14 cellular contexts compared by ENCODE assay signal in the genomic region with DNA sequence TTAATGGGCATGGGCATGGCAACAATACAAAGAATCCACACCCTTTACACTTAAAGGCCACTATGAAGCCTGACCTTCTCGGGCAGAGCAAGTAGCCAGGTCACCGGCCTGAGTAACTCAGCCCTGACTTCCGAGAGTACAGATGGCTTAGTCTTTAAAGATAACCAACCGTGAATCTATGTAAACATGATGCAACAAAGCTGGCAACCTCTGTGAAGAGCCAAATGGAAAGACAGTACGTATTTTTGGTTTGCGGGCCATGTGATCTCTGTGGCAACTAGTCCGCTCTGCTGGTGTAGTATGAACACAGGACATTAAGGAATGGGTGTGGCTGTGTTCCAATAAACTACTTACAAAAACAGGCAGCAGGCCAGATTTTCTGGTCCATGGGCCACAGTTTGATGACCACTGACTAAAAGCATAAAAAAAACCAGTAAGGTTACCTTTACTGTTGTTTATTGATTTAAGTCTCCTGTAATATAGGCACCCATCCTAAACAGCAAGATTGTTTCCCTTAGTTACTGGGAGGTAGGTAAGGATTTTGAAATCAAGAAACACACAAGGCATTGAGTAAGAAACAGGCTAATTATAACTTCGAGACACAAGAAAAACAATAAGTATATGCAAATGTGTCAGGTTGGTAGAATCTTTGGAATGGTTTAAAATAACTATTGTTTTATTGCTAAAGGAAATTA. TPM values are rescaled to one million over a fixed set of nuclear protein-coding genes. Genes with fewer than 3 reads are reported as not detected.
A peak's percentile ranks its signal among the peaks of the same experiment; 100 is the strongest.
DNase-seq lines count a peak whose midpoint lies in the region; ATAC-seq and TF ChIP-seq lines count a peak whose summit lies in the region.
"Had no signal": no experiment of that assay in that cellular context is flagged by ENCODE, and none has a peak within 500 bp of the region (broad histone marks: within the 10 kb centered on the region; RNA-seq: fewer than 3 reads in every experiment).

No MANE protein-coding gene starts in this region.

- H3K9me2 ChIP-seq in PC-3 (replicated peaks; ENCODE audit: low read length): no peaks in the 10 kb centered on the region

- H2AFZ ChIP-seq in PC-3 (ENCODE audit: low read length): no peak overlapping the region

- H3K36me3 ChIP-seq in heart left ventricle (peaks cover 0 to 79% (median 38%) of the 10 kb centered on the region in 9 donors), left ventricle myocardium inferior (peaks cover 49% of the 10 kb centered on the region), PC-3 (ENCODE audit: low read depth, low read length) (peaks cover 50% of the 10 kb centered on the region), upper lobe of right lung (peaks cover 20% of the 10 kb centered on the region)

- H3K4me2 ChIP-seq in PC-3 (ENCODE audit: low read length): no peak overlapping the region

- DNase-seq in heart left ventricle (peak in 1 of 5 donors; percentile 14), left ventricle myocardium inferior (no peak), PC-3 (peak; percentile 36), kidney glomerular epithelial cell (lab: John Stamatoyannopoulos, UW) (peak; percentile 20), upper lobe of right lung (no peak), hepatic stellate cell (ENCODE audit: low spot score) (no peak)
- DNase-seq: midbrain, NCI-H1105, NCI-H510A treated with DMSO at 0.1 percent for 48 hours, nucleus accumbens, substantia nigra had no signal

- H3K4me3 ChIP-seq in heart left ventricle: no peak overlapping the region
- no peak overlapping the region for H3K4me3 ChIP-seq in left ventricle myocardium inferior
- no peak overlapping the region for H3K4me3 ChIP-seq in PC-3 (ENCODE audit: low read length)
- no peak overlapping the region for H3K4me3 ChIP-seq in upper lobe of right lung

- 50 to 75% (median 67%) methylated on average over 8 of the region's 8 CpGs for WGBS in heart left ventricle, 4 donors

- H3K27ac ChIP-seq in heart left ventricle (no peak overlapping the region), left ventricle myocardium inferior (replicated peaks) (no peak overlapping the region), PC-3 (ENCODE audit: low read length) (no peak overlapping the region), upper lobe of right lung (no peak overlapping the region)
- H3K27ac ChIP-seq: epithelial cell of prostate had no signal

- H3K4me1 ChIP-seq in heart left ventricle (peaks cover 0 to 30% (median 2%) of the 10 kb centered on the region in 12 donors), left ventricle myocardium inferior (peaks cover 15% of the 10 kb centered on the region), PC-3 (ENCODE audit: insufficient read depth, low read length) (peaks cover 8% of the 10 kb centered on the region), upper lobe of right lung (no peaks in the 10 kb centered on the region)

- no peaks in the 10 kb centered on the region for H3K9me3 ChIP-seq in heart left ventricle
- H3K9me3 ChIP-seq in left ventricle myocardium inferior (replicated peaks): no peaks in the 10 kb centered on the region
- no peaks in the 10 kb centered on the region for H3K9me3 ChIP-seq in PC-3 (ENCODE audit: low read length)
- no peaks in the 10 kb centered on the region for H3K9me3 ChIP-seq in upper lobe of right lung

- ATAC-seq in heart left ventricle (peak; percentile 37 to 75 (median 54)), PC-3 (no peak), upper lobe of right lung (peak; percentile 40), HG03108 (IDR thresholded peaks at IDR 0.05; ENCODE audit: unreplicated experiment) (no peak), HG03469 (IDR thresholded peaks at IDR 0.05; ENCODE audit: unreplicated experiment) (no peak)

- peaks cover 12% of the 10 kb centered on the region for H3K79me2 ChIP-seq in PC-3 (ENCODE audit: low read length)

- H3K27me3 ChIP-seq in heart left ventricle (no peaks in the 10 kb centered on the region), left ventricle myocardium inferior (ENCODE audit: low read depth) (no peaks in the 10 kb centered on the region), PC-3 (ENCODE audit: low read length) (no peaks in the 10 kb centered on the region), upper lobe of right lung (no peaks in the 10 kb centered on the region)

- no peak for TF ChIP-seq POLR2A in heart left ventricle (IDR thresholded peaks at IDR 0.05)

- H3K9ac ChIP-seq in PC-3 (ENCODE audit: low read length): no peak overlapping the region

- no TSS peak for BruUV-seq in PC-3 (replicated peaks; lab: Mats Ljungman, UMichigan)

- CTCF ChIA-PET in PC-3 (lab: Charles Lee): no interaction called here

- no peaks in the 10 kb centered on the region for H3F3A ChIP-seq in PC-3 (ENCODE audit: low read length, unreplicated experiment)

- POLR2A ChIA-PET in PC-3 (lab: Charles Lee; ENCODE audit: unreplicated experiment): no interaction called here

- TF ChIP-seq CTCF in heart left ventricle (IDR thresholded peaks at IDR 0.05): no peak
- TF ChIP-seq CTCF in left ventricle myocardium inferior (IDR thresholded peaks at IDR 0.05; ENCODE audit: borderline replicate concordance): no peak
- TF ChIP-seq CTCF in PC-3 (conservative IDR thresholded peaks at IDR 0.05; ENCODE audit: low read depth, low read length): no peak
- no peak for TF ChIP-seq CTCF in upper lobe of right lung (IDR thresholded peaks at IDR 0.05)

- H4K20me1 ChIP-seq in PC-3 (ENCODE audit: low read length): no peaks in the 10 kb centered on the region

- intact Hi-C loops in heart left ventricle (cut with DNase I) (no loop called here), left ventricle myocardium inferior (cut with micrococcal nuclease) (no loop called here), PC-3 (cut with micrococcal nuclease) (no loop called here), upper lobe of right lung (cut with DNase I) (no loop called here)

RNA-seq across cellular contexts. Expression of a gene that starts 14.5 kb away (rescaled TPM):
- total RNA-seq in heart left ventricle: 10 to 100 TPM; 10.3 to 15.9 (median 12.1) TPM
- 10 to 100 TPM in 1 of 2 donors, 1 to 10 TPM in 1; 8.9 to 13.3 TPM for polyA plus RNA-seq in heart left ventricle
- total RNA-seq in left ventricle myocardium inferior: 9.5 TPM
- total RNA-seq in PC-3 (2014; rRNA removed): 31.0 and 46.4 TPM in 2 replicates
- 20.5 TPM for total RNA-seq in upper lobe of right lung

Comparison
In these comparisons a context has a peak if more than half of its experiments do, and no peak if none do; other contexts are left out.
1. ATAC-seq: peak in heart left ventricle (4 of 4) and upper lobe of right lung (single experiment); none in PC-3 (single experiment), HG03108 (single experiment) and HG03469 (single experiment).
2. DNase-seq: peak in PC-3 (single experiment) and kidney glomerular epithelial cell (single experiment); none in left ventricle myocardium inferior (single experiment), upper lobe of right lung (single experiment) and hepatic stellate cell (single experiment).